8 cellular contexts compared by ENCODE assay signal in the genomic region with DNA sequence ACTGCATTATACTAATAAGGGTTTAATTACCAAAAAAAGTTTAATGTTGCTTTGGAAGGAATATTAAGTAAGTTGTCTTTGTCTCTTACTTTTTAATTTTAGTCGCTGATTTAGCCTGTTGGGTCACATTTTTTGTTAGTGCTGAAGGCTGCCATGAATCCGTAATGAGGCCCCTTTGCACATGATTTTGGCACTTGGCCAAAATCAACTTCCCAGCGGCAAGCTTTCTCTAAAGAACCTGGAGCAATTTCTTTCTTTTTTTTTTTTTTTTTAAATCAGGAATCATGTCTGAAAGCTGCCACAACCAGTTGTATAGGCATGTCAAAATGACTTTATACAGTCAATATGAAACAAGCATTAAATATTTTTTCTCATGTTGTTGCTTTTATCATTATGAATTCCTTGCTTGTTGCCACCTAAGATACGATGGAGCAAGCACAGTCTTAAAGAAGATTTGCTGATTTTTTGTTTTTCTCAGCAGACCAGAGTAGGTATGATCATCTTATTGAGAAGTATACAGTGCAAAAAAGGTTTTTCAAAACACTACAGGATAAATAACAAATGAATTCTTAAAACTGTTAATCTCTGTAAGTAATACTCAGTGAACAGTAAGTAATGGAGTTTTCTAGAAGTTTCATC.
DNase-seq lines count a peak whose midpoint lies in the region; ATAC-seq and TF ChIP-seq lines count a peak whose summit lies in the region.

No MANE protein-coding gene starts in this region.

- TF ChIP-seq CTCF in 22Rv1 (IDR thresholded peaks at IDR 0.05) (no peak), choroid plexus epithelial cell (conservative IDR thresholded peaks at IDR 0.05; ENCODE audit: low read depth, low read length) (no peak)

- ATAC-seq in GM19035 (IDR thresholded peaks at IDR 0.05; ENCODE audit: unreplicated experiment) (no peak), HG02642 (IDR thresholded peaks at IDR 0.05; ENCODE audit: poor library complexity, unreplicated experiment) (no peak)

- peak overlapping the region; percentile 62 for H3K4me3 ChIP-seq in choroid plexus epithelial cell (ENCODE audit: low read depth, low read length)

- DNase-seq in NCI-H2081 (lab: John Stamatoyannopoulos, UW) (peak; percentile 59 to 77), choroid plexus epithelial cell (ENCODE audit: low read depth) (peak; percentile 87), medulla oblongata (ENCODE audit: extremely low spot score) (peak; percentile 87), NCI-H187 (lab: John Stamatoyannopoulos, UW) (no peak), 8988T (no peak)

- H3K27ac ChIP-seq in 22Rv1: peak overlapping the region; percentile 98

Comparison
In these comparisons a context has a peak if more than half of its experiments do, and no peak if none do; other contexts are left out.
1. DNase-seq: peak in NCI-H2081 (2 of 2), choroid plexus epithelial cell (single experiment) and medulla oblongata (single experiment); none in NCI-H187 (0 of 2) and 8988T (single experiment).